Comparison of ENCODE assay signal across 21 cellular contexts in the genomic region with DNA sequence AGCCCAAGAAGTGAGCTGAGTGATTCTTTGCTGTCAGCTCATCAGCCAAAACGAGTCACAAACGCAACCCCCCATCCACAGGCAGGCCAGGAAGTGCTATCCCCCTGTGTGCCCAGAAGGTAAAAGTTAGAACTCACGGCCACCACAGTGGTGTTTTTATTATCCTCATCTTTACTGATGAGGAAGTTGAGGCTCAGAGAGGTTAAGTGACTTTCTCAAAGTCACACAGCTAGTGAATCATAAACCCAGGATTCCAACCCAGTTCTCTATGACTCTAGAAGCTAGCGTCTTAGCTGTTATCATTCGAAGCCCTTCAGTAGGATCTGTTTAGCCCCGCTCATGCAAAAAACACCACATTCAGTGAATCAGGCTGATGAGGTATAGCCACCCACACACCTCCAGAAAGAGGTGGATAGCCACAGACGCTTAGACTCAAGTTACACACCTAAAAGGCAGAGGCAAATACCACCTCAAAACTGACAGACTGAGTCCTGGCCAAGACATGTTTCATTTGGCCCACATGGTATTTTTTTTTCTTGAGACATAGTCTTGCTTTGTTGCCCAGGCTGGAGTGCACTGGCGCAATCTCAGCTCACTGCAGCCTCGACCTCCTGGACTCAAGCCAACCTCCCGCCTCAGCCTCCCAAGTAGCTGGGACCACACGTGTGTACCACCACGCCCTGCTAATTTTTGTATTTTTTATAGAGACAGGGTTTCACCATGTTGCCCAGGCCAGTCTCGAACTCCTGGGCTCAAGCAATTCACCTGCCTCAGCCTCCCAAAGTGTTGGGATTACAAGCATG.
DNase-seq lines count a peak whose midpoint lies in the region; ATAC-seq lines count a peak whose summit lies in the region.
"Had no signal": no experiment of that assay in that cellular context is flagged by ENCODE, and none has a peak within 500 bp of the region (broad histone marks: within the 10 kb centered on the region; RNA-seq: fewer than 3 reads in every experiment).

No MANE protein-coding gene starts in this region.

- H4K91ac ChIP-seq in mesenchymal stem cell (ENCODE audit: low read length): no peak overlapping the region

- H3K4me2 ChIP-seq in mesenchymal stem cell (ENCODE audit: low read length, poor library complexity, severe bottlenecking): no peak overlapping the region

- H3K4me1 ChIP-seq in mesenchymal stem cell (ENCODE audit: control insufficient read depth, insufficient read depth, low read depth, low read length): peaks cover 42% of the 10 kb centered on the region

- H3K27me3 ChIP-seq in mesenchymal stem cell (ENCODE audit: control insufficient read depth in 1 of 2, insufficient read depth in 1 of 2, low read length in 2 of 2): peaks cover 0 to 27% of the 10 kb centered on the region in 2 experiments
- H3K27me3 ChIP-seq: BE2C had no signal

- no peak overlapping the region for H3K14ac ChIP-seq in mesenchymal stem cell (ENCODE audit: low read length in 2 of 2)

- H3K23ac ChIP-seq in mesenchymal stem cell (ENCODE audit: low read length in 2 of 2): no peak overlapping the region

- H2BK120ac ChIP-seq in mesenchymal stem cell (ENCODE audit: low read depth, low read length): no peak overlapping the region

- H2AK5ac ChIP-seq in mesenchymal stem cell (ENCODE audit: low read length, severe bottlenecking): peak overlapping the region; percentile 19

- H3K18ac ChIP-seq in mesenchymal stem cell (ENCODE audit: low read depth in 1 of 2, low read length in 2 of 2): peak overlapping the region; percentile 50 to 60

- H2AFZ ChIP-seq in mesenchymal stem cell (ENCODE audit: low read depth, low read length): no peak overlapping the region

- H3K36me3 ChIP-seq in mesenchymal stem cell (ENCODE audit: control insufficient read depth in 1 of 2, insufficient read depth in 2 of 2, low read depth in 1 of 2, low read length in 2 of 2): no peaks in the 10 kb centered on the region
- H3K36me3 ChIP-seq: BE2C had no signal

- H3K27ac ChIP-seq in mesenchymal stem cell (ENCODE audit: low read length, poor library complexity, severe bottlenecking): no peak overlapping the region

- ATAC-seq in GM18909 (IDR thresholded peaks at IDR 0.05; ENCODE audit: poor library complexity, unreplicated experiment): no peak
- ATAC-seq: esophagus mucosa, WTC11 had no signal

- WGBS in mesenchymal stem cell: 85% methylated on average over 13 of the region's 13 CpGs

- DNase-seq in stimulated activated CD4-positive, alpha-beta T cell treated with anti-CD3 and anti-CD28 coated beads, Interleukin-15, amount 100 ng/mL, for 24 hours: peak; percentile 56
- no peak for DNase-seq in stimulated activated CD4-positive, alpha-beta T cell treated with anti-CD3 and anti-CD28 coated beads, Interleukin-12 subunit alpha, Interleukin-12 subunit beta, amount 100 ng/mL, for 4 hours
- DNase-seq in amniotic epithelial cell (ENCODE audit: low read depth) (peak; percentile 27), mesenchymal stem cell (no peak), middle frontal gyrus (ENCODE audit: extremely low spot score, low spot score) (no peak), KG1 (lab: John Stamatoyannopoulos, UW) (no peak)
- DNase-seq: activated CD8-positive, alpha-beta memory T cell treated with anti-CD3 and anti-CD28 coated beads, Interleukin-2, amount 50 U/mL, for 4 hours; BE2C; dermis blood vessel endothelial cell; GF-D8; H7; head of caudate nucleus; mesendoderm; MM.1S; NCI-H2029; NCI-H510A treated with DMSO at 0.1 percent for 48 hours; SHP77 treated with DMSO at 0.1 percent for 48 hours; stimulated activated CD8-positive, alpha-beta memory T cell treated with anti-CD3 and anti-CD28 coated beads, Interleukin-4, amount 100 ng/mL, for 48 hours had no signal

- no peak overlapping the region for H3K9ac ChIP-seq in mesenchymal stem cell (ENCODE audit: low read length)

- H3K9me3 ChIP-seq in mesenchymal stem cell (ENCODE audit: control insufficient read depth, low read length): no peaks in the 10 kb centered on the region

- H2BK15ac ChIP-seq in mesenchymal stem cell (ENCODE audit: low read depth, poor library complexity, severe bottlenecking): peak overlapping the region; percentile 77

- H3K4me3 ChIP-seq in mesenchymal stem cell (ENCODE audit: insufficient read depth in 1 of 2, low read depth in 1 of 2, low read length in 2 of 2): no peak overlapping the region

- H3K4ac ChIP-seq in mesenchymal stem cell (ENCODE audit: low read depth in 1 of 2, low read length in 2 of 2): peak overlapping the region; percentile 4 to 35

- H2BK5ac ChIP-seq in mesenchymal stem cell (ENCODE audit: low read depth, low read length, poor library complexity, severe bottlenecking): no peak overlapping the region

- H2BK12ac ChIP-seq in mesenchymal stem cell (ENCODE audit: low read length in 2 of 2): peak overlapping the region; percentile 28 to 46

- no peak overlapping the region for H4K8ac ChIP-seq in mesenchymal stem cell (ENCODE audit: low read length)

- no peaks in the 10 kb centered on the region for H3K79me1 ChIP-seq in mesenchymal stem cell (replicated peaks; ENCODE audit: low read length, poor library complexity, severe bottlenecking)

Comparison
In these comparisons a context has a peak if more than half of its experiments do, and no peak if none do; other contexts are left out.
1. DNase-seq: peak in stimulated activated CD4-positive, alpha-beta T cell treated with anti-CD3 and anti-CD28 coated beads, Interleukin-15, amount 100 ng/mL, for 24 hours (single experiment) and amniotic epithelial cell (single experiment); none in stimulated activated CD4-positive, alpha-beta T cell treated with anti-CD3 and anti-CD28 coated beads, Interleukin-12 subunit alpha, Interleukin-12 subunit beta, amount 100 ng/mL, for 4 hours (single experiment), mesenchymal stem cell (single experiment), middle frontal gyrus (single experiment) and KG1 (single experiment).